9 cellular contexts compared by ENCODE assay signal in the genomic region with DNA sequence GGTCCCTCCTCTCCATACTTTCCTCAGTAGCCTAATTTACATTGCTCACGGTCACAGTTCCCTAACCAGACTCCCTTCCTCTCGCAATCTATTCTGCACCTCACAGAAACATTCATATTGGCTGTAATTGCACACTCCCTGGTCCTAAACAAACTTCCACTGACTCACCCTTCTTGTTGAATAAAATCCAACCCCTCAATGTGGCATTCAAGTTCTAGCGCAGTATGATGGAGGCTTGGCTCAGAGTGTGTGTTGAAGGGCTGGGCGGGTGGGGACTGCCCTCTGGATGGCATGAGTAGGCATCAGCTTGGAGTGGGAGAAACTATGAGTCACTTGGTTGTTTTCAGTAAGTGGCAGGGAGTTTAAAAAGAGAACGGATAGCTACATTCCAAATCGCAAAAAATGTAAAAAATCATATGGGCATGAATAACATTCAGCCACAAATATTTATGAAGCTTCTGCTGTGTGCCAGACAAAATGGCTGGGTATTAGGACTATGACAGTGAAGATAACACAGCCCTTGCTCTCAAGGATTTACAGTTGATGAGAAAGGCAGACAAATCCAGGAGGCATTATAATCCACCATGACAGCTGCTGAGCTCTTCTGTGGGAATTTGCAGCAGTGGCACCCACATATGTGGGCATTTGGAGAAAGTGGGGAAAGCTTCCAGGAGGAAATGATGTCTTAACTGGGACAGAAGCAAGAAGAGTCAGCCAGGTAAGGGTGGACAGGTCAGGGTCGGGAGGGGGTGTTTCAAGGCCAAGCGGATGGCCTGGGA. TPM values are rescaled to one million over a fixed set of nuclear protein-coding genes. Genes with fewer than 3 reads are reported as not detected.
A peak's percentile ranks its signal among the peaks of the same experiment; 100 is the strongest.
DNase-seq lines count a peak whose midpoint lies in the region; ATAC-seq and TF ChIP-seq lines count a peak whose summit lies in the region.
"Had no signal": no experiment of that assay in that cellular context is flagged by ENCODE, and none has a peak within 500 bp of the region (broad histone marks: within the 10 kb centered on the region; RNA-seq: fewer than 3 reads in every experiment).

No MANE protein-coding gene starts in this region.

- peaks cover 0 to 4% (median 2%) of the 10 kb centered on the region in 3 donors for H3K27me3 Mint-ChIP-seq in CD14-positive monocyte (ENCODE audit: low read depth in 3 of 3)
- no peaks in the 10 kb centered on the region for H3K27me3 Mint-ChIP-seq in chondrocyte (ENCODE audit: low read depth)
- H3K27me3 Mint-ChIP-seq in naive thymus-derived CD4-positive, alpha-beta T cell, result no peaks in the 10 kb centered on the region

- H3K9me3 Mint-ChIP-seq in CD14-positive monocyte (peaks cover 0 to under 1% (median 0%) of the 10 kb centered on the region in 7 donors), chondrocyte (ENCODE audit: low read depth) (no peaks in the 10 kb centered on the region)
- H3K9me3 Mint-ChIP-seq in naive thymus-derived CD4-positive, alpha-beta T cell, result peaks cover 0 to 1% (median 0%) of the 10 kb centered on the region in 11 donors

- H3K36me3 Mint-ChIP-seq in CD14-positive monocyte, result peaks cover 0 to 6% of the 10 kb centered on the region in 2 donors
- H3K36me3 Mint-ChIP-seq in chondrocyte (ENCODE audit: low read depth), result no peaks in the 10 kb centered on the region
- peaks cover 0 to under 1% (median 0%) of the 10 kb centered on the region in 5 donors for H3K36me3 Mint-ChIP-seq in naive thymus-derived CD4-positive, alpha-beta T cell

- no peak overlapping the region for H3K4me3 ChIP-seq in naive thymus-derived CD4-positive, alpha-beta T cell (ENCODE audit: low read length)
- no peak overlapping the region for H3K4me3 ChIP-seq in transverse colon

- TF ChIP-seq CTCF in CD14-positive monocyte (IDR thresholded peaks at IDR 0.05), result no peak
- peak; percentile 56 for TF ChIP-seq CTCF in chondrocyte (IDR thresholded peaks at IDR 0.05)
- TF ChIP-seq CTCF in transverse colon (IDR thresholded peaks at IDR 0.05), result no peak

- in situ Hi-C loops in transverse colon (cut with MboI; ENCODE audit: low pct_ligation_motif_present in 1 of 4, low pct_unique_long_range_greater_than_20kb in 1 of 4, low sequenced_read_pairs in 3 of 4), result no loop called here

- H3K4me1 ChIP-seq in naive thymus-derived CD4-positive, alpha-beta T cell (ENCODE audit: control insufficient read depth in 2 of 2, insufficient read depth in 2 of 2, low read length in 2 of 2), result no peaks in the 10 kb centered on the region
- peaks cover 0 to 9% (median 6%) of the 10 kb centered on the region in 4 donors for H3K4me1 ChIP-seq in transverse colon

- DNase-seq in CD14-positive monocyte (ENCODE audit: low spot score) (peak; percentile 53), LoVo (ENCODE audit: low spot score) (peak; percentile 82), chondrocyte (ENCODE audit: low spot score) (no peak), pons (ENCODE audit: low spot score) (no peak), SKM-1 (lab: John Stamatoyannopoulos, UW; ENCODE audit: unreplicated experiment) (no peak), hippocampal formation (lab: John Stamatoyannopoulos, UW) (no peak), transverse colon (no peak)
- DNase-seq in naive thymus-derived CD4-positive, alpha-beta T cell, result no peak
- DNase-seq: activated effector memory CD4-positive, alpha-beta T cell treated with anti-CD3 and anti-CD28 coated beads, Interleukin-2, amount 50 U/mL, for 16 hours had no signal

- POLR2A ChIA-PET in naive thymus-derived CD4-positive, alpha-beta T cell (lab: Charles Lee), result no interaction called here

- peaks cover 31% of the 10 kb centered on the region for H3K4me1 Mint-ChIP-seq in CD14-positive monocyte
- H3K4me1 Mint-ChIP-seq in chondrocyte (ENCODE audit: low read depth), result peaks cover 54% of the 10 kb centered on the region
- H3K4me1 Mint-ChIP-seq in naive thymus-derived CD4-positive, alpha-beta T cell, result peaks cover 0 to 19% (median 0%) of the 10 kb centered on the region in 7 donors

- H3K27ac ChIP-seq in naive thymus-derived CD4-positive, alpha-beta T cell (ENCODE audit: low read depth, low read length), result no peak overlapping the region
- no peak overlapping the region for H3K27ac ChIP-seq in transverse colon

- no peaks in the 10 kb centered on the region for H3K27me3 ChIP-seq in naive thymus-derived CD4-positive, alpha-beta T cell (ENCODE audit: control insufficient read depth in 2 of 2, insufficient read depth in 2 of 2, low read length in 2 of 2)
- H3K27me3 ChIP-seq in transverse colon, result no peaks in the 10 kb centered on the region

- ATAC-seq in naive thymus-derived CD4-positive, alpha-beta T cell, result peak; percentile 49

- 50 to 72% methylated on average over 8 of the region's 8 CpGs for WGBS in transverse colon (ENCODE audit: low coverage in 1 of 2), 2 donors

- intact Hi-C loops in CD14-positive monocyte (cut with micrococcal nuclease) (no loop called here), transverse colon (cut with DNase I; ENCODE audit: low total_unique reads) (no loop called here)
- intact Hi-C loops in naive thymus-derived CD4-positive, alpha-beta T cell (cut with micrococcal nuclease), result loop anchor here in 1 of 2 donors (5.0 kb wide), 1 partner anchor 43 kb away; no protein-coding TSS in a partner anchor

- H3K36me3 ChIP-seq in naive thymus-derived CD4-positive, alpha-beta T cell (ENCODE audit: control insufficient read depth in 2 of 3, insufficient read depth in 3 of 3, low read length in 3 of 3), result no peaks in the 10 kb centered on the region
- no peaks in the 10 kb centered on the region for H3K36me3 ChIP-seq in transverse colon

- no peaks in the 10 kb centered on the region for H3K9me3 ChIP-seq in naive thymus-derived CD4-positive, alpha-beta T cell (ENCODE audit: control insufficient read depth in 2 of 3, low read length in 3 of 3)
- no peaks in the 10 kb centered on the region for H3K9me3 ChIP-seq in transverse colon

- H3K4me3 Mint-ChIP-seq in CD14-positive monocyte (no peak overlapping the region), chondrocyte (ENCODE audit: unreplicated experiment) (peak overlapping the region; percentile 54)
- H3K4me3 Mint-ChIP-seq in naive thymus-derived CD4-positive, alpha-beta T cell, result no peak overlapping the region

- no peak for TF ChIP-seq POLR2A in transverse colon (IDR thresholded peaks at IDR 0.05)

- CTCF ChIA-PET in naive thymus-derived CD4-positive, alpha-beta T cell (lab: Charles Lee), result no interaction called here

- H3K27ac Mint-ChIP-seq in CD14-positive monocyte (peak overlapping the region; percentile 35 to 82 (median 70)), chondrocyte (ENCODE audit: unreplicated experiment) (peak overlapping the region; percentile 100)
- no peak overlapping the region for H3K27ac Mint-ChIP-seq in naive thymus-derived CD4-positive, alpha-beta T cell

- no peak for TF ChIP-seq EP300 in transverse colon (IDR thresholded peaks at IDR 0.05; ENCODE audit: low read depth)

RNA-seq across cellular contexts. Expression of gene LYST, which starts 42.2 kb away (rescaled TPM):
- polyA plus RNA-seq in CD14-positive monocyte, result 10 to 100 TPM; 46.3 to 67.9 TPM
- 14.9 to 16.4 TPM (median 16.0 TPM) in 3 replicates for total RNA-seq in chondrocyte
- 10 to 100 TPM; 24.8 to 98.1 (median 30.9) TPM for total RNA-seq in naive thymus-derived CD4-positive, alpha-beta T cell
- polyA plus RNA-seq in naive thymus-derived CD4-positive, alpha-beta T cell, result 1 to 10 TPM; 5.7 to 5.9 TPM
- total RNA-seq in transverse colon, result 10 to 100 TPM; 22.8 to 46.7 (median 32.1) TPM

Comparison
In these comparisons a context has a peak if more than half of its experiments do, and no peak if none do; other contexts are left out.
1. DNase-seq: peak in CD14-positive monocyte (single experiment) and LoVo (single experiment); none in chondrocyte (single experiment), naive thymus-derived CD4-positive, alpha-beta T cell (0 of 9), pons (single experiment), SKM-1 (single experiment), hippocampal formation (0 of 2) and transverse colon (single experiment).
2. H3K27ac Mint-ChIP-seq: peak in CD14-positive monocyte (7 of 7) and chondrocyte (single experiment); none in naive thymus-derived CD4-positive, alpha-beta T cell (0 of 9).